Comparison of ENCODE assay signal across 8 cellular contexts in the genomic region with DNA sequence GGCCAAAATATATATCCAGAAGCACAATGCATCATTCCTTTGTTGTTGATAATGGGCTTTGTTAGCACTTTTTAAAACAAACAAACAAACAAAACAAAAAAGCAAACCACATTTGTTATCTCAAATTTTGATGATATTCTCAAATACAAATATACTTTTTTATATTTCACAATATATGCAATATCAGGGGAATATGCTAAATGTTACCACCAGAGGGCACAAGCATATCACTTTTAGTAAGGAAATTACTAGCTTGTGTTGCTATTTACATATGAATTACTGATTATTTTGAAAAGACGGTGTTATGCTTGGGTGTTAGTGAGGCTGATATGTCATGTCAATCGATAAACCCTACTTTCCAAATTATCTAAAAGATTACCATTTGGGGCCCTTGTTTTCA. TPM values are rescaled to one million over a fixed set of nuclear protein-coding genes. Genes with fewer than 3 reads are reported as not detected.
DNase-seq lines count a peak whose midpoint lies in the region; ATAC-seq, FAIRE-seq and TF ChIP-seq lines count a peak whose summit lies in the region.

No MANE protein-coding gene starts in this region.

- CTCF ChIA-PET in SK-N-SH (lab: Yijun Ruan, JAX), result interaction anchor here (0.6 to 5.3 kb wide), 12 partner anchors 9 to 1504 kb away, joined by 3 to 47 read pairs (median 6); partner anchors contain the start of genes NCBP2L and TSC22D3

- no peak overlapping the region for H3K9ac ChIP-seq in SK-N-SH

- ATAC-seq in HG02870 (IDR thresholded peaks at IDR 0.05; ENCODE audit: unreplicated experiment), result no peak

- H3K27ac ChIP-seq in SK-N-SH (ENCODE audit: low read depth in 2 of 2, low read length in 1 of 2), result no peak overlapping the region
- no peak overlapping the region for H3K27ac ChIP-seq in hepatocyte

- H3K4me2 ChIP-seq in SK-N-SH (no peak overlapping the region), hepatocyte (no peak overlapping the region)

- no peaks in the 10 kb centered on the region for H3F3A ChIP-seq in SK-N-SH (replicated peaks; ENCODE audit: insufficient read depth)

- peak; percentile 62 for TF ChIP-seq RAD21 in SK-N-SH (IDR thresholded peaks at IDR 0.05; ENCODE audit: low read length)

- H3K27me3 ChIP-seq in SK-N-SH (ENCODE audit: insufficient read depth) (peaks cover 34% of the 10 kb centered on the region; the same call in 1 of the 2 replicates), hepatocyte (no peaks in the 10 kb centered on the region)

- TF ChIP-seq CTCF in AG10803 (conservative IDR thresholded peaks at IDR 0.05; ENCODE audit: low read length) (peak; percentile 58), SK-N-SH (IDR thresholded peaks at IDR 0.05) (peak; percentile 84), hepatocyte (IDR thresholded peaks at IDR 0.05; ENCODE audit: poor library complexity) (peak; percentile 53)

- no peak overlapping the region for H2AFZ ChIP-seq in SK-N-SH (ENCODE audit: low read depth)
- no peak overlapping the region for H2AFZ ChIP-seq in hepatocyte

- 0% methylated on average over 2 of the region's 2 CpGs for WGBS in SK-N-SH (ENCODE audit: low lambda C conversion rate)
- WGBS in hepatocyte (ENCODE audit: low lambda C conversion rate, missing lambda C conversion rate), result 56% methylated on average over 2 of the region's 2 CpGs

- no peaks in the 10 kb centered on the region for H3K9me2 ChIP-seq in SK-N-SH
- no peaks in the 10 kb centered on the region for H3K9me2 ChIP-seq in hepatocyte (replicated peaks; ENCODE audit: insufficient read depth)

- no peak for TF ChIP-seq EP300 in SK-N-SH (IDR thresholded peaks at IDR 0.05; ENCODE audit: borderline replicate concordance in 1 of 2, low read depth in 1 of 2, low read length in 1 of 2)

- peak; percentile 24 for DNase-seq in AG10803 (ENCODE audit: low read depth)
- no peak for DNase-seq in GM18507 (ENCODE audit: extremely low spot score, insufficient read length, low read depth)
- DNase-seq in SK-N-SH, result peak; percentile 10
- peak; percentile 44 for DNase-seq in hepatocyte (ENCODE audit: low spot score)
- DNase-seq in anterior cingulate cortex (lab: John Stamatoyannopoulos, UW), result no peak
- no peak for DNase-seq in mucosa of gallbladder (ENCODE audit: low spot score)
- no peak for DNase-seq in HK-2 (ENCODE audit: unreplicated experiment)

- H3K36me3 ChIP-seq in SK-N-SH (replicated peaks in 1 of 2; ENCODE audit: control insufficient read depth in 1 of 2, insufficient read depth in 2 of 2, low read length in 1 of 2) (no peaks in the 10 kb centered on the region), hepatocyte (replicated peaks; ENCODE audit: insufficient read depth, low read depth) (no peaks in the 10 kb centered on the region)

- H3K79me2 ChIP-seq in SK-N-SH (ENCODE audit: insufficient read depth) (no peaks in the 10 kb centered on the region), hepatocyte (no peaks in the 10 kb centered on the region)

- H3K9me3 ChIP-seq in SK-N-SH (no peaks in the 10 kb centered on the region), hepatocyte (ENCODE audit: low read depth) (peaks cover 3% of the 10 kb centered on the region)

- FAIRE-seq in GM18507 (lab: Jason Lieb, UNC), result peak; percentile 18

- no peak overlapping the region for H3K4me3 ChIP-seq in AG10803 (ENCODE audit: low read length)
- H3K4me3 ChIP-seq in SK-N-SH (ENCODE audit: low read depth in 2 of 2, low read length in 1 of 2), result no peak overlapping the region
- H3K4me3 ChIP-seq in hepatocyte, result no peak overlapping the region

- POLR2A ChIA-PET in SK-N-SH (lab: Yijun Ruan, JAX), result no interaction called here

- H4K20me1 ChIP-seq in SK-N-SH (ENCODE audit: insufficient read depth), result no peaks in the 10 kb centered on the region
- H4K20me1 ChIP-seq in hepatocyte (ENCODE audit: insufficient read depth, poor library complexity, severe bottlenecking), result no peaks in the 10 kb centered on the region

- H3K4me1 ChIP-seq in SK-N-SH (ENCODE audit: control insufficient read depth in 1 of 2, insufficient read depth in 2 of 2, low read depth in 1 of 2, low read length in 1 of 2) (no peaks in the 10 kb centered on the region), hepatocyte (ENCODE audit: insufficient read depth) (no peaks in the 10 kb centered on the region)

TF ChIP-seq in SK-N-SH, 30 proteins besides CTCF, POLR2A, EP300 and RAD21:
- TF ChIP-seq MXI1 (IDR thresholded peaks at IDR 0.05; ENCODE audit: low read depth, low read length), result no peak
- TF ChIP-seq YY1 (IDR thresholded peaks at IDR 0.05; ENCODE audit: low read depth), result no peak
- TF ChIP-seq SMC3 (IDR thresholded peaks at IDR 0.05; ENCODE audit: low read depth, low read length), result peak; percentile 36

RNA-seq across cellular contexts. Expression of gene RIPPLY1, which starts 29.1 kb away (rescaled TPM):
- polyA plus RNA-seq in SK-N-SH (2012; rRNA removed), result 0.08 TPM in 1 of 2 replicates, not detected in the other
- polyA plus RNA-seq in SK-N-SH (2012; cell fraction: cytosol; rRNA removed), result 0.05 TPM in 1 of 2 replicates, not detected in the other
- 0.32 and 0.48 TPM in 2 replicates for polyA plus RNA-seq in SK-N-SH (2012; cell fraction: nucleus; rRNA removed)
- total RNA-seq in hepatocyte, result not detected in 2 replicates
- 0.21 TPM in 1 of 2 replicates, not detected in the other for polyA plus RNA-seq in hepatocyte
- total RNA-seq in mucosa of gallbladder, result not detected

RNA-seq across cellular contexts. Expression of gene CLDN2, which starts 46.1 kb away (rescaled TPM):
- polyA plus RNA-seq in SK-N-SH (2012; rRNA removed) (0.36 TPM in 2 replicates), hepatocyte (4.0 and 5.2 TPM in 2 replicates)
- polyA plus RNA-seq in SK-N-SH (2012; cell fraction: cytosol; rRNA removed), result 0.21 and 0.38 TPM in 2 replicates
- 0.07 and 0.10 TPM in 2 replicates for polyA plus RNA-seq in SK-N-SH (2012; cell fraction: nucleus; rRNA removed)
- total RNA-seq in hepatocyte (3.9 and 4.9 TPM in 2 replicates), mucosa of gallbladder (236 TPM)

Comparison
In these comparisons a context has a peak if more than half of its experiments do, and no peak if none do; other contexts are left out.
1. DNase-seq: peak in AG10803 (single experiment), SK-N-SH (single experiment) and hepatocyte (single experiment); none in GM18507 (single experiment), anterior cingulate cortex (0 of 58), mucosa of gallbladder (single experiment) and HK-2 (single experiment).
2. RNA of gene CLDN2, which starts 46.1 kb away (total RNA-seq): 236 TPM in mucosa of gallbladder (single experiment); 3.9 to 4.9 TPM in hepatocyte; every median in the first group is over 10 times any median in the second.
3. Peak in every context shown above with its lines, with median percentiles within 50 percentile points of each other: CTCF ChIP-seq.